8 cellular contexts compared by ENCODE assay signal in genomic region chrX:48493890-48494364, GRCh38. TPM values are rescaled to one million over a fixed set of nuclear protein-coding genes. Genes with fewer than 3 reads are reported as not detected.
A peak's percentile ranks its signal among the peaks of the same experiment; 100 is the strongest.
DNase-seq lines count a peak whose midpoint lies in the region; ATAC-seq and TF ChIP-seq lines count a peak whose summit lies in the region.

No MANE protein-coding gene starts in this region.

- H3K9ac ChIP-seq in BLaER1 treated with 17β-estradiol and CSF1 and Interleukin-3, amounts not matched to agents 10 nM and 100 nM: no peak overlapping the region
- no peak overlapping the region for H3K9ac ChIP-seq in adipocyte (ENCODE audit: low read length)

- H3K9me3 Mint-ChIP-seq in HFFc6: no peaks in the 10 kb centered on the region
- no peaks in the 10 kb centered on the region for H3K9me3 Mint-ChIP-seq in stimulated activated effector memory CD8-positive, alpha-beta T cell treated with anti-CD3 and anti-CD28 coated beads, Interleukin-12 subunit alpha, Interleukin-12 subunit beta, amount 100 ng/mL, for 72 hours

- no peaks in the 10 kb centered on the region for H3K36me3 Mint-ChIP-seq in HFFc6 (ENCODE audit: low read depth)
- no peaks in the 10 kb centered on the region for H3K36me3 Mint-ChIP-seq in stimulated activated effector memory CD8-positive, alpha-beta T cell treated with anti-CD3 and anti-CD28 coated beads, Interleukin-12 subunit alpha, Interleukin-12 subunit beta, amount 100 ng/mL, for 72 hours

- H3K36me3 ChIP-seq in BLaER1 treated with 17β-estradiol and CSF1 and Interleukin-3, amounts not matched to agents 10 nM and 100 nM: no peaks in the 10 kb centered on the region
- H3K36me3 ChIP-seq in adipocyte (ENCODE audit: control insufficient read depth, insufficient read depth, low read length, severe bottlenecking) (no peaks in the 10 kb centered on the region), left lung (no peaks in the 10 kb centered on the region)

- DNase-seq in HFFc6 (peak; percentile 35), adipocyte (ENCODE audit: low read depth) (peak; percentile 22), left lung (no peak), NK-92 (lab: John Stamatoyannopoulos, UW; ENCODE audit: unreplicated experiment) (no peak)
- no peak for DNase-seq in stimulated activated effector memory CD8-positive, alpha-beta T cell treated with anti-CD3 and anti-CD28 coated beads, Interleukin-12 subunit alpha, Interleukin-12 subunit beta, amount 100 ng/mL, for 72 hours (ENCODE audit: low spot score in 2 of 2)

- H3K27ac ChIP-seq in BLaER1 treated with 17β-estradiol and CSF1 and Interleukin-3, amounts not matched to agents 10 nM and 100 nM: no peak overlapping the region
- no peak overlapping the region for H3K27ac ChIP-seq in left lung

- H3K27me3 ChIP-seq in BLaER1 treated with 17β-estradiol and CSF1 and Interleukin-3, amounts not matched to agents 10 nM and 100 nM: peaks cover 29 to 93% (median 65%) of the 10 kb centered on the region in 11 experiments
- H3K27me3 ChIP-seq in adipocyte (replicated peaks; ENCODE audit: control insufficient read depth, insufficient read depth, low read length) (peaks cover 3% of the 10 kb centered on the region), left lung (no peaks in the 10 kb centered on the region)

- peaks cover 0 to 3% (median 0%) of the 10 kb centered on the region in 11 experiments; a peak in 1 of 22 replicates for H4K20me1 ChIP-seq in BLaER1 treated with 17β-estradiol and CSF1 and Interleukin-3, amounts not matched to agents 10 nM and 100 nM

- intact Hi-C loops in left lung (cut with DNase I): no loop called here

- H3K4me3 Mint-ChIP-seq in HFFc6: no peak overlapping the region
- H3K4me3 Mint-ChIP-seq in stimulated activated effector memory CD8-positive, alpha-beta T cell treated with anti-CD3 and anti-CD28 coated beads, Interleukin-12 subunit alpha, Interleukin-12 subunit beta, amount 100 ng/mL, for 72 hours: no peak overlapping the region

- ATAC-seq in left lung: peak; percentile 56
- no peak for ATAC-seq in HG03095 (IDR thresholded peaks at IDR 0.05; ENCODE audit: unreplicated experiment)
- no peak for ATAC-seq in GM18520 (IDR thresholded peaks at IDR 0.05; ENCODE audit: unreplicated experiment)
- no peak for ATAC-seq in stimulated activated effector memory CD8-positive, alpha-beta T cell treated with anti-CD3 and anti-CD28 coated beads, Interleukin-12 subunit alpha, Interleukin-12 subunit beta, amount 100 ng/mL, for 72 hours

- TF ChIP-seq CTCF in HFFc6 (IDR thresholded peaks at IDR 0.05): peak; percentile 62
- peak in 1 of 2 donors; percentile 11 for TF ChIP-seq CTCF in left lung (IDR thresholded peaks at IDR 0.05)

- H3K9me3 ChIP-seq in BLaER1 treated with 17β-estradiol and CSF1 and Interleukin-3, amounts not matched to agents 10 nM and 100 nM (replicated peaks in 1 of 11): peaks cover 0 to 22% (median 0%) of the 10 kb centered on the region in 11 experiments; a peak in 9 of 22 replicates
- H3K9me3 ChIP-seq in adipocyte (ENCODE audit: control insufficient read depth, low read length) (peaks cover 8% of the 10 kb centered on the region), left lung (no peaks in the 10 kb centered on the region)

- H3K4me1 ChIP-seq in BLaER1 treated with 17β-estradiol and CSF1 and Interleukin-3, amounts not matched to agents 10 nM and 100 nM: peaks cover 21 to 49% (median 35%) of the 10 kb centered on the region in 10 experiments; a peak in 19 of 20 replicates
- peaks cover 22% of the 10 kb centered on the region for H3K4me1 ChIP-seq in adipocyte (ENCODE audit: control insufficient read depth, insufficient read depth, low read length)
- H3K4me1 ChIP-seq in left lung: no peaks in the 10 kb centered on the region

- peaks cover 3% of the 10 kb centered on the region for H3K27me3 Mint-ChIP-seq in HFFc6 (ENCODE audit: insufficient read depth)

- H3K4me2 ChIP-seq in BLaER1 treated with 17β-estradiol and CSF1 and Interleukin-3, amounts not matched to agents 10 nM and 100 nM: peak overlapping the region in 8 of 11 experiments; percentile 34 to 78 (median 70); a peak in 10 of 22 replicates

- H3K4me3 ChIP-seq in BLaER1 treated with 17β-estradiol and CSF1 and Interleukin-3, amounts not matched to agents 10 nM and 100 nM: no peak overlapping the region
- H3K4me3 ChIP-seq in adipocyte (ENCODE audit: low read length) (no peak overlapping the region), left lung (no peak overlapping the region)

- no peak overlapping the region for H3K27ac Mint-ChIP-seq in HFFc6
- no peak overlapping the region for H3K27ac Mint-ChIP-seq in stimulated activated effector memory CD8-positive, alpha-beta T cell treated with anti-CD3 and anti-CD28 coated beads, Interleukin-12 subunit alpha, Interleukin-12 subunit beta, amount 100 ng/mL, for 72 hours

- peaks cover 51% of the 10 kb centered on the region for H3K4me1 Mint-ChIP-seq in HFFc6 (ENCODE audit: low read depth)
- peaks cover 5% of the 10 kb centered on the region for H3K4me1 Mint-ChIP-seq in stimulated activated effector memory CD8-positive, alpha-beta T cell treated with anti-CD3 and anti-CD28 coated beads, Interleukin-12 subunit alpha, Interleukin-12 subunit beta, amount 100 ng/mL, for 72 hours

RNA-seq across cellular contexts. Expression of gene PORCN, which starts 14.9 kb away (rescaled TPM):
- total RNA-seq in HFFc6 (2021; fragmentation: NEBNext Ultra II Directional; extraction: Animal tissue kit (Norgen Biotek cat#: 25700)): 10 to 100 TPM in 4 of 6 experiments, 1 to 10 TPM in 2; 9.0 to 13.8 (median 10.7) TPM
- total RNA-seq in left lung: 10 to 100 TPM in 1 of 2 donors, 1 to 10 TPM in 1; 8.4 to 12.2 TPM

RNA-seq across cellular contexts. Expression of gene FTSJ1, which starts 17.9 kb away (rescaled TPM):
- total RNA-seq in HFFc6 (2021; fragmentation: NEBNext Ultra II Directional; extraction: Animal tissue kit (Norgen Biotek cat#: 25700)): 10 to 100 TPM; 51.5 to 66.7 (median 59.7) TPM
- total RNA-seq in left lung: 10 to 100 TPM; 33.7 to 46.6 TPM

RNA-seq across cellular contexts. Expression of gene SLC38A5, which starts 23.9 kb away (rescaled TPM):
- under 1 TPM in 5 of 6 experiments, not detected in 1; 0.40 to 0.91 (median 0.79) TPM for total RNA-seq in HFFc6 (2021; fragmentation: NEBNext Ultra II Directional; extraction: Animal tissue kit (Norgen Biotek cat#: 25700))
- 10 to 100 TPM; 21.2 to 70.7 TPM for total RNA-seq in left lung

RNA-seq across cellular contexts. Expression of gene EBP, which starts 27.7 kb away (rescaled TPM):
- total RNA-seq in HFFc6 (2021; fragmentation: NEBNext Ultra II Directional; extraction: Animal tissue kit (Norgen Biotek cat#: 25700)): 10 to 100 TPM; 26.0 to 42.2 (median 39.1) TPM
- 100 to 1,000 TPM in 1 of 2 donors, 10 to 100 TPM in 1; 74.2 to 200 TPM for total RNA-seq in left lung

RNA-seq across cellular contexts. Expression of gene TBC1D25, which starts 45.6 kb away (rescaled TPM):
- 10 to 100 TPM; 13.0 to 15.3 (median 13.8) TPM for total RNA-seq in HFFc6 (2021; fragmentation: NEBNext Ultra II Directional; extraction: Animal tissue kit (Norgen Biotek cat#: 25700))
- 10 to 100 TPM; 11.8 to 15.2 TPM for total RNA-seq in left lung

Comparison
In these comparisons a context has a peak if more than half of its experiments do, and no peak if none do; other contexts are left out.
1. DNase-seq: peak in HFFc6 (single experiment) and adipocyte (single experiment); none in left lung (0 of 2), stimulated activated effector memory CD8-positive, alpha-beta T cell treated with anti-CD3 and anti-CD28 coated beads, Interleukin-12 subunit alpha, Interleukin-12 subunit beta, amount 100 ng/mL, for 72 hours (0 of 2) and NK-92 (single experiment).
2. RNA of gene SLC38A5, which starts 23.9 kb away (total RNA-seq): 21.2 to 70.7 TPM in left lung; 0.40 to 0.91 TPM in HFFc6; every median in the first group is over 10 times any median in the second.